In genomic region chr11:12690663-12691062, GRCh38 we compare ENCODE assay signal across 28 cellular contexts. TPM values are rescaled to one million over a fixed set of nuclear protein-coding genes. Genes with fewer than 3 reads are reported as not detected.
DNase-seq lines count a peak whose midpoint lies in the region; ATAC-seq and TF ChIP-seq lines count a peak whose summit lies in the region.
"Had no signal": no experiment of that assay in that cellular context is flagged by ENCODE, and none has a peak within 500 bp of the region (broad histone marks: within the 10 kb centered on the region; RNA-seq: fewer than 3 reads in every experiment).

No MANE protein-coding gene starts in this region.

- intact Hi-C loops in Panc1 (cut with micrococcal nuclease; ENCODE audit: unreplicated experiment): loop anchor here (5.0 kb wide), 1 partner anchor 202 kb away; no protein-coding TSS in a partner anchor

- no peaks in the 10 kb centered on the region for H3K27me3 ChIP-seq in Panc1 (ENCODE audit: control insufficient read depth, insufficient read depth, low read length)
- no peaks in the 10 kb centered on the region for H3K27me3 ChIP-seq in rectal smooth muscle tissue (ENCODE audit: control insufficient read depth, insufficient read depth, low read length)
- H3K27me3 ChIP-seq: BLaER1, stomach, tibial nerve had no signal

- H3K4me1 ChIP-seq in Panc1 (ENCODE audit: control insufficient read depth, insufficient read depth, low read length): peaks cover 90% of the 10 kb centered on the region
- peaks cover 52% of the 10 kb centered on the region for H3K4me1 ChIP-seq in rectal smooth muscle tissue (ENCODE audit: control insufficient read depth, insufficient read depth, low read length)

- POLR2A ChIA-PET in Panc1 (lab: Charles Lee): no interaction called here

- in situ Hi-C loops in Panc1 (cut with HindIII; ENCODE audit: low pct_unique_long_range_greater_than_20kb, low sequenced_read_pairs) (no loop called here), ACHN (cut with HindIII; ENCODE audit: low pct_ligation_motif_present, low pct_unique_long_range_greater_than_20kb, low sequenced_read_pairs) (no loop called here)

- H3K4me3 ChIP-seq in Panc1 (ENCODE audit: low read depth in 2 of 2, low read length in 2 of 2) (peak overlapping the region in 1 of 2 experiments; percentile 23; a peak in 1 of 4 replicates), rectal smooth muscle tissue (ENCODE audit: low read length) (no peak overlapping the region)
- H3K4me3 ChIP-seq: BLaER1, stomach, tibial nerve had no signal

- no TSS peak for BruUV-seq in Panc1 (replicated peaks; lab: Mats Ljungman, UMichigan)

- H3K27ac ChIP-seq in 22Rv1 (peak overlapping the region; percentile 55), Panc1 (ENCODE audit: low read length) (peak overlapping the region; percentile 97), rectal smooth muscle tissue (ENCODE audit: low read depth, low read length) (peak overlapping the region; percentile 4)
- H3K27ac ChIP-seq: BLaER1, HL-60, parathyroid adenoma had no signal

- no peaks in the 10 kb centered on the region for H3K36me3 ChIP-seq in Panc1 (ENCODE audit: control insufficient read depth, insufficient read depth, low read length)
- H3K36me3 ChIP-seq in rectal smooth muscle tissue (ENCODE audit: control insufficient read depth, insufficient read depth, low read length): no peaks in the 10 kb centered on the region
- H3K36me3 ChIP-seq: BLaER1, stomach, tibial nerve had no signal

- no peak for ATAC-seq in Panc1
- ATAC-seq: left cardiac atrium; natural killer cell treated with Interleukin-12 subunit alpha and Interleukin-12 subunit beta and Interleukin-15 and Interleukin-18, amount 100 ng/mL, for 72 hours; sciatic nerve; WTC11 had no signal

- DNase-seq in Panc1 (ENCODE audit: low read depth, low spot score): no peak
- DNase-seq in kidney tubule cell (ENCODE audit: low spot score): peak; percentile 69
- no peak for DNase-seq in ACHN
- no peak for DNase-seq in NCI-H187 (lab: John Stamatoyannopoulos, UW)
- no peak for DNase-seq in D341Med (ENCODE audit: low spot score)
- DNase-seq in DMS53 (lab: John Stamatoyannopoulos, UW): no peak
- DNase-seq: aorta; Calu3; glutamatergic neuron; H7; left cardiac atrium; NCI-H1092; NCI-H2029; NCI-H226; NCI-H748 treated with DMSO at 0.1 percent for 48 hours; RPMI8226; stimulated activated CD8-positive, alpha-beta memory T cell treated with anti-CD3 and anti-CD28 coated beads, Interleukin-4, amount 100 ng/mL, for 48 hours; stomach; T-helper 9 cell had no signal

- CTCF ChIA-PET in Panc1 (lab: Charles Lee): interaction anchor here (0.6 kb wide), 1 partner anchor 404 kb away, joined by 3 read pairs; no protein-coding TSS in a partner anchor

- TF ChIP-seq CTCF in 22Rv1 (IDR thresholded peaks at IDR 0.05) (no peak), Panc1 (IDR thresholded peaks at IDR 0.05) (no peak)

- no peaks in the 10 kb centered on the region for H3K9me3 ChIP-seq in Panc1 (ENCODE audit: control insufficient read depth, insufficient read depth, low read depth, low read length)
- H3K9me3 ChIP-seq: stomach, tibial nerve had no signal

- no peak overlapping the region for H3K9ac ChIP-seq in rectal smooth muscle tissue (ENCODE audit: low read length)
- H3K9ac ChIP-seq: BLaER1, parathyroid adenoma had no signal

RNA-seq across cellular contexts. Expression of gene TEAD1, which starts 16.4 kb away (rescaled TPM):
- total RNA-seq in Panc1 (2021; ENCODE audit: unreplicated experiment): 102 TPM
- polyA plus RNA-seq in Panc1 (2012; ENCODE audit: insufficient read length): 37.0 TPM

Comparison
In these comparisons a context has a peak if more than half of its experiments do, and no peak if none do; other contexts are left out.
1. H3K27ac ChIP-seq: peak in every context shown above with its lines; median percentile 97 in Panc1; 55 in 22Rv1; 4 in rectal smooth muscle tissue.